ENCODE assay signal across 8 cellular contexts in the genomic region with DNA sequence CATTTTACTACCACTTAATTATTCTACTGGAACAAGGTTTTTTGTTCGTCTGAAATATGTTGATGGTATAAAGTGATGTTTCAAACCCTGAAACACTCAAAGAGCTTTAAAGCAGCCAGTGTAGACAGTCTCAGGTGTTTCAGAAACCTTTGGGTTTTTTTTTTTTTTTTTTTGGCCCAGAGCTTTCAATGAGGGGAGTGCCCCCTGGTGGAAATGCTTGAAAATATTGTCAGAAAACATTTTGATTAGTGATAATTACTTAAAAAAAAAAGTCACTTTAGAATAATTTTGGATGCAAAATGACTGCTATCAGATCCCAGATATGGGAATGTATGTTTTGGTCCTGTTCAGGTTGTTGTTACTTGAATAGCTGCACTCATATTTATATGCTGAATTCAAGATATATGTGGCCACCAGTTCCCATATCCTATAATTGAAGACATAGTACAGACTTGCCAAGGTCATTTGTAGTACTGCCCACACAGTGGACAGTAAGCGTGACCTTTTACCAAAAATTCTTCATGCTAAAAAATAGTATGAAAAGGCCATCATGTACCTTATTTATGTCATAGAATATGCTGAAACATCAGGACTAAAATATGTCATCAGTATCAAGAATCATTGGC. TPM values are rescaled to one million over a fixed set of nuclear protein-coding genes. Genes with fewer than 3 reads are reported as not detected.
DNase-seq lines count a peak whose midpoint lies in the region; ATAC-seq and TF ChIP-seq lines count a peak whose summit lies in the region.

No MANE protein-coding gene starts in this region.

- H3K36me3 Mint-ChIP-seq in T-helper 1 cell treated with Interleukin-12 subunit alpha and Interleukin-12 subunit beta and Interleukin-4 antibody, amounts not matched to agents 30 μg/mL and 1 μg/mL, for 36 hours (ENCODE audit: low read depth): peaks cover 57% of the 10 kb centered on the region
- no peaks in the 10 kb centered on the region for H3K36me3 Mint-ChIP-seq in glutamatergic neuron (ENCODE audit: unreplicated experiment)

- H3K9me3 Mint-ChIP-seq in T-helper 1 cell treated with Interleukin-12 subunit alpha and Interleukin-12 subunit beta and Interleukin-4 antibody, amounts not matched to agents 30 μg/mL and 1 μg/mL, for 36 hours: no peaks in the 10 kb centered on the region
- no peaks in the 10 kb centered on the region for H3K9me3 Mint-ChIP-seq in glutamatergic neuron (ENCODE audit: unreplicated experiment)

- H3K4me3 Mint-ChIP-seq in T-helper 1 cell treated with Interleukin-12 subunit alpha and Interleukin-12 subunit beta and Interleukin-4 antibody, amounts not matched to agents 30 μg/mL and 1 μg/mL, for 36 hours: no peak overlapping the region
- no peak overlapping the region for H3K4me3 Mint-ChIP-seq in glutamatergic neuron (ENCODE audit: unreplicated experiment)

- ATAC-seq in upper lobe of left lung (ENCODE audit: low FRiP score in 2 of 2) (no peak), GM18511 (IDR thresholded peaks at IDR 0.05; ENCODE audit: unreplicated experiment) (no peak)

- WGBS in upper lobe of left lung, 2 donors: 46 to 51% methylated on average over 2 of the region's 2 CpGs

- H3K27ac ChIP-seq in upper lobe of left lung: no peak overlapping the region

- peak overlapping the region; percentile 4 for H3K27ac Mint-ChIP-seq in T-helper 1 cell treated with Interleukin-12 subunit alpha and Interleukin-12 subunit beta and Interleukin-4 antibody, amounts not matched to agents 30 μg/mL and 1 μg/mL, for 36 hours
- H3K27ac Mint-ChIP-seq in glutamatergic neuron (ENCODE audit: unreplicated experiment): no peak overlapping the region

- no peak overlapping the region for H3K4me3 ChIP-seq in upper lobe of left lung

- peaks cover 63% of the 10 kb centered on the region for H3K4me1 Mint-ChIP-seq in T-helper 1 cell treated with Interleukin-12 subunit alpha and Interleukin-12 subunit beta and Interleukin-4 antibody, amounts not matched to agents 30 μg/mL and 1 μg/mL, for 36 hours (ENCODE audit: low read depth)
- no peaks in the 10 kb centered on the region for H3K4me1 Mint-ChIP-seq in glutamatergic neuron (ENCODE audit: low read depth, unreplicated experiment)

- no peaks in the 10 kb centered on the region for H3K27me3 Mint-ChIP-seq in T-helper 1 cell treated with Interleukin-12 subunit alpha and Interleukin-12 subunit beta and Interleukin-4 antibody, amounts not matched to agents 30 μg/mL and 1 μg/mL, for 36 hours (ENCODE audit: low read depth)
- no peaks in the 10 kb centered on the region for H3K27me3 Mint-ChIP-seq in glutamatergic neuron (ENCODE audit: unreplicated experiment)

- no peaks in the 10 kb centered on the region for H3K4me1 ChIP-seq in upper lobe of left lung

- DNase-seq in NCI-H510A treated with DMSO at 0.1 percent for 48 hours (lab: John Stamatoyannopoulos, UW) (peak; percentile 21), NCI-H510A (lab: John Stamatoyannopoulos, UW) (no peak), HS-5 (ENCODE audit: low read depth) (peak; percentile 9), glutamatergic neuron (no peak), upper lobe of left lung (no peak), hippocampal formation (lab: John Stamatoyannopoulos, UW) (no peak)

- no peaks in the 10 kb centered on the region for H3K9me3 ChIP-seq in upper lobe of left lung

- TF ChIP-seq POLR2A in upper lobe of left lung (IDR thresholded peaks at IDR 0.05): no peak

- TF ChIP-seq EP300 in upper lobe of left lung (IDR thresholded peaks at IDR 0.05): no peak

- TF ChIP-seq CTCF in glutamatergic neuron (IDR thresholded peaks at IDR 0.05; ENCODE audit: partially characterized antibody, unreplicated experiment): peak; percentile 89
- peak in 5 of 6 experiments; percentile 13 to 40 (median 22) for TF ChIP-seq CTCF in upper lobe of left lung (IDR thresholded peaks at IDR 0.05)

- no peaks in the 10 kb centered on the region for H3K27me3 ChIP-seq in upper lobe of left lung

- H3K36me3 ChIP-seq in upper lobe of left lung: peaks cover 0 to 21% (median 6%) of the 10 kb centered on the region in 4 donors

RNA-seq across cellular contexts. Expression of a gene that starts 35.9 kb away (rescaled TPM):
- total RNA-seq in glutamatergic neuron (ENCODE audit: unreplicated experiment) (80.5 TPM), upper lobe of left lung (10 to 100 TPM; 25.4 to 80.7 (median 45.0) TPM)

Comparison
In these comparisons a context has a peak if more than half of its experiments do, and no peak if none do; other contexts are left out.
1. DNase-seq: peak in NCI-H510A treated with DMSO at 0.1 percent for 48 hours (single experiment) and HS-5 (single experiment); none in NCI-H510A (single experiment), glutamatergic neuron (single experiment), upper lobe of left lung (0 of 2) and hippocampal formation (0 of 2).